Comparison of ENCODE assay signal across 1 cellular context in genomic region chr2:101402637-101403036, GRCh38.
A peak's percentile ranks its signal among the peaks of the same experiment; 100 is the strongest.
TF ChIP-seq lines count a peak whose summit lies in the region.

No MANE protein-coding gene starts in this region.

TF ChIP-seq in GM12878, 131 proteins besides CTCF, POLR2A, EP300 and RAD21:
- TF ChIP-seq PAX5 (IDR thresholded peaks at IDR 0.05; ENCODE audit: borderline replicate concordance, low read depth, low read length) (no peak), JUND (IDR thresholded peaks at IDR 0.05; ENCODE audit: low read depth, low read length) (no peak), SRF (IDR thresholded peaks at IDR 0.05; ENCODE audit: low read depth in 2 of 2, low read length in 2 of 2) (no peak), RELA (IDR thresholded peaks at IDR 0.05; ENCODE audit: borderline replicate concordance, partially characterized antibody) (no peak), PKNOX1 (IDR thresholded peaks at IDR 0.05) (0 out of 2 replicates have a peak, but pooled peaks have one; percentile 32), CEBPB (IDR thresholded peaks at IDR 0.05; ENCODE audit: borderline replicate concordance in 1 of 2, low read depth in 2 of 2, low read length in 2 of 2) (no peak)
